Comparison of ENCODE assay signal across 9 cellular contexts in genomic region chr5:53381-54174, GRCh38. TPM values are rescaled to one million over a fixed set of nuclear protein-coding genes. Genes with fewer than 3 reads are reported as not detected.
A peak's percentile ranks its signal among the peaks of the same experiment; 100 is the strongest.
DNase-seq lines count a peak whose midpoint lies in the region; ATAC-seq and TF ChIP-seq lines count a peak whose summit lies in the region.
"Had no signal": no experiment of that assay in that cellular context is flagged by ENCODE, and none has a peak within 500 bp of the region (broad histone marks: within the 10 kb centered on the region; RNA-seq: fewer than 3 reads in every experiment).

No MANE protein-coding gene starts in this region.

- no peak for ATAC-seq in HG03039 (IDR thresholded peaks at IDR 0.05; ENCODE audit: unreplicated experiment)

- H3K4me3 ChIP-seq in BE2C (ENCODE audit: low read depth, low read length) (peak overlapping the region; percentile 44), endocrine pancreas (ENCODE audit: control insufficient read depth, insufficient read depth, low read length) (no peak overlapping the region), neural cell (ENCODE audit: low read length) (peak overlapping the region; percentile 77), uterus (peak overlapping the region; percentile 38 to 43)

- no peak for TF ChIP-seq EP300 in neural cell (conservative IDR thresholded peaks at IDR 0.05; ENCODE audit: poor library complexity, severe bottlenecking)

- H3F3A ChIP-seq in neural cell (ENCODE audit: insufficient read depth, low read length, poor library complexity, severe bottlenecking): no peaks in the 10 kb centered on the region

- H3K9ac ChIP-seq in endocrine pancreas (ENCODE audit: control insufficient read depth, insufficient read depth, low read length): peak overlapping the region; percentile 6
- peak overlapping the region; percentile 46 for H3K9ac ChIP-seq in neural cell (ENCODE audit: low read length)

- no peak for TF ChIP-seq POLR2A in uterus (IDR thresholded peaks at IDR 0.05)

- peak; percentile 64 for DNase-seq in BE2C
- DNase-seq in NCI-H1048 (lab: John Stamatoyannopoulos, UW): peak; percentile 17
- no peak for DNase-seq in uterus
- no peak for DNase-seq in germinal center (ENCODE audit: low spot score)

- H3K27ac ChIP-seq in VCaP: peak overlapping the region; percentile 60; the same call in 1 of the 2 replicates
- H3K27ac ChIP-seq in neural cell (ENCODE audit: low read length): no peak overlapping the region
- no peak overlapping the region for H3K27ac ChIP-seq in uterus

- H3K79me2 ChIP-seq in neural cell (replicated peaks; ENCODE audit: insufficient read depth, low read length): no peaks in the 10 kb centered on the region

- TF ChIP-seq CTCF in BE2C (IDR thresholded peaks at IDR 0.05; ENCODE audit: low read depth, low read length) (no peak), VCaP (conservative IDR thresholded peaks at IDR 0.05) (peak; percentile 30), neural cell (IDR thresholded peaks at IDR 0.05; ENCODE audit: poor library complexity, severe bottlenecking) (no peak), uterus (IDR thresholded peaks at IDR 0.05) (peak in 1 of 4 experiments; percentile 23)

- no peaks in the 10 kb centered on the region for H4K20me1 ChIP-seq in neural cell (ENCODE audit: insufficient read depth)

- intact Hi-C loops in uterus (cut with DNase I; ENCODE audit: low total_unique reads): no loop called here

- no peak overlapping the region for H2AFZ ChIP-seq in neural cell (ENCODE audit: low read depth, low read length)

- H3K4me2 ChIP-seq in neural cell (ENCODE audit: low read length): peak overlapping the region; percentile 44

- H3K27me3 ChIP-seq in BE2C: peaks cover 36% of the 10 kb centered on the region
- H3K27me3 ChIP-seq in endocrine pancreas (ENCODE audit: control insufficient read depth, insufficient read depth, low read length): no peaks in the 10 kb centered on the region
- peaks cover 57% of the 10 kb centered on the region for H3K27me3 ChIP-seq in neural cell (ENCODE audit: insufficient read depth, low read depth, low read length)
- H3K27me3 ChIP-seq in uterus: peaks cover 8 to 15% of the 10 kb centered on the region in 2 donors

- H3K9me3 ChIP-seq in BE2C: no peaks in the 10 kb centered on the region; the same call in 1 of the 2 replicates
- no peaks in the 10 kb centered on the region for H3K9me3 ChIP-seq in endocrine pancreas (ENCODE audit: control insufficient read depth, low read length)
- H3K9me3 ChIP-seq in neural cell (ENCODE audit: low read length): peaks cover 3% of the 10 kb centered on the region
- no peaks in the 10 kb centered on the region for H3K9me3 ChIP-seq in uterus

- H3K9me2 ChIP-seq in neural cell (ENCODE audit: insufficient read depth, low read length): no peaks in the 10 kb centered on the region

- TF ChIP-seq RAD21 in neural cell (conservative IDR thresholded peaks at IDR 0.05): peak; percentile 25

- no peaks in the 10 kb centered on the region for H3K4me1 ChIP-seq in BE2C
- no peaks in the 10 kb centered on the region for H3K4me1 ChIP-seq in endocrine pancreas (ENCODE audit: control insufficient read depth, insufficient read depth, low read length)
- H3K4me1 ChIP-seq in uterus: peaks cover 0 to 7% of the 10 kb centered on the region in 2 donors

- H3K36me3 ChIP-seq in BE2C (no peaks in the 10 kb centered on the region), endocrine pancreas (ENCODE audit: control insufficient read depth, insufficient read depth, low read length) (no peaks in the 10 kb centered on the region), neural cell (ENCODE audit: insufficient read depth, low read length) (no peaks in the 10 kb centered on the region), uterus (no peaks in the 10 kb centered on the region)

TF ChIP-seq in neural cell, 6 proteins besides CTCF, POLR2A, EP300 and RAD21:
- peak; percentile 20 for TF ChIP-seq POLR2AphosphoS5 (IDR thresholded peaks at IDR 0.05)
- TF ChIP-seq REST (IDR thresholded peaks at IDR 0.05; ENCODE audit: borderline replicate concordance): no peak
- no peak for TF ChIP-seq TAF1 (IDR thresholded peaks at IDR 0.05; ENCODE audit: low read depth)

RNA-seq across cellular contexts. Expression of gene PLEKHG4B, which starts 38.4 kb away (rescaled TPM):
- 0.09 TPM for polyA plus RNA-seq in BE2C (2012; ENCODE audit: insufficient read depth, insufficient read length, low read depth)
- 0.32 and 0.78 TPM in 2 replicates for polyA plus RNA-seq in neural cell
- 0.46 and 0.73 TPM in 2 replicates for polyA minus RNA-seq in neural cell
- 1 to 10 TPM in 1 of 4 donors, under 1 TPM in 2, not detected in 1; under 0.01 to 8.3 (median 0.37) TPM for total RNA-seq in uterus
- total RNA-seq: dermis microvascular lymphatic vessel endothelial cell had no signal

Comparison
In these comparisons a context has a peak if more than half of its experiments do, and no peak if none do; other contexts are left out.
1. DNase-seq: peak in BE2C (single experiment) and NCI-H1048 (single experiment); none in uterus (0 of 2) and germinal center (single experiment).